In the genomic region with DNA sequence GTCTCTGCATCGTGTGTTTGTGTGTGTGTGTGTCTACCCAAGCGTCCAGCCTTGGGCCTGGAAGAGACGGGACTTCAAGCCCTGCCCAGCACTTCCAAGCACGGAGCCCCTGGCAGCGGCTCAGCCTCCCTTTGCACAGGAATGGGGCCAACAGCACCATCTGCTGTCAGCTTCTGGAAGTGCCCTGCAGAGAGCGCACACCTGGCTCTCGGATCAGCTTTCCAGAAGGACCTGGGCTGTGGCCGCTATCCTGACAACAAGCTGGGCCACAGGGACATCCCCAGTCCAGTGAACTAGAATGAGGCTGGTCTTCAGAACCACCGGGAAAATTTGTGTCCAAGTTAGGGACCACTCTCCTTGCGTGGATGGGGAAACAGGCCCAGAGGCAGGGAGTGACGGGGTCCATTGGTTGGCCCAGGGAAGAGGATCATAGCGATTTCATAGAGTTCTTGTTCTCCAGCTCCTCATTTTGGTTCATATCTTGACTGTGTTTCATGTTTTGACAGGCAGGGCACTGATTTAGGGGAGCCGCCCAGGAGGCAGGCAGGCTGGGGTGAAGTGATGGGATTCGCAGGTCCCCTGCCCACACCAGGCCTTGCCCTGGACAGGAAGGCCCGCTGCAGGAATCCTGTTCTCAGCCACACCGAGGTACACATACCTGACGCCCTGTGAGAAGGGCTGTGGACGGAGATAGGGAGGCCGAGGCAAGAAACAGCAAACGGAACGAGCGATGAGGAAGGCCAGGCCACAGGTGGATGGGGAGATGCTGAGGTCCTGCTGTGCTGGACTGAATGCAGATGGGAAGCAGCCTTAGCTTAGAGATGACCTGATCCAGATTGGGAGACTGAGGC, we compare ENCODE assay signal across 8 cellular contexts. TPM values are rescaled to one million over a fixed set of nuclear protein-coding genes. Genes with fewer than 3 reads are reported as not detected.
DNase-seq lines count a peak whose midpoint lies in the region; ATAC-seq and TF ChIP-seq lines count a peak whose summit lies in the region.

No MANE protein-coding gene starts in this region.

- TF ChIP-seq CTCF in retinal pigment epithelial cell (conservative IDR thresholded peaks at IDR 0.05; ENCODE audit: low read depth, low read length): peak; percentile 99

- intact Hi-C loops in left ventricle myocardium superior (cut with micrococcal nuclease): loop anchor here (10.0 kb wide), 1 partner anchor 226 kb away; no protein-coding TSS in a partner anchor

- ATAC-seq in left ventricle myocardium superior (peak; percentile 92), GM19463 (IDR thresholded peaks at IDR 0.05; ENCODE audit: unreplicated experiment) (no peak), HG02678 (IDR thresholded peaks at IDR 0.05; ENCODE audit: unreplicated experiment) (no peak)

- H3K4me3 ChIP-seq in retinal pigment epithelial cell (ENCODE audit: low read length): no peak overlapping the region

- DNase-seq in ELF-1 (ENCODE audit: low read depth, low spot score): peak; percentile 92
- DNase-seq in MV-4-11 (lab: John Stamatoyannopoulos, UW): peak; percentile 3
- peak; percentile 59 for DNase-seq in SW480 (ENCODE audit: low spot score)
- DNase-seq in amniotic epithelial cell (ENCODE audit: low read depth): peak; percentile 45
- DNase-seq in left ventricle myocardium superior: peak; percentile 88
- no peak for DNase-seq in retinal pigment epithelial cell (ENCODE audit: low read depth)

RNA-seq across cellular contexts. Expression of gene TAS1R2, which starts 38.4 kb away (rescaled TPM):
- not detected for total RNA-seq in left ventricle myocardium superior
